In genomic region chr1:5373281-5373680, GRCh38 we compare ENCODE assay signal across 29 cellular contexts.
"Had no signal": no experiment of that assay in that cellular context is flagged by ENCODE, and none has a peak within 500 bp of the region (broad histone marks: within the 10 kb centered on the region; RNA-seq: fewer than 3 reads in every experiment).

No MANE protein-coding gene starts in this region.

- ATAC-seq: activated naive CD8-positive, alpha-beta T cell treated with anti-CD3 and anti-CD28 coated beads, Interleukin-2, amount 50 U/mL, for 24 hours; activated T-cell treated with anti-CD3 and anti-CD28 coated beads, Interleukin-2, amount 50 U/mL, for 4 hours; Panc1 had no signal

- DNase-seq: activated CD4-positive, alpha-beta memory T cell treated with anti-CD3 and anti-CD28 coated beads for 36 hours; activated CD4-positive, alpha-beta T cell treated with anti-CD3 and anti-CD28 coated beads, Interleukin-2, amount 50 U/mL, for 1 hour; activated CD8-positive, alpha-beta memory T cell treated with anti-CD3 and anti-CD28 coated beads, Interleukin-2, amount 50 U/mL, for 4 hours; activated gamma-delta T cell treated with Interleukin-2 at 50 U/mL for 16 hours; activated naive CD4-positive, alpha-beta T cell treated with anti-CD3 and anti-CD28 coated beads for 36 hours; activated naive CD8-positive, alpha-beta T cell treated with anti-CD3 and anti-CD28 coated beads, Interleukin-2, amount 50 U/mL, for 24 hours; activated T-cell treated with anti-CD3 and anti-CD28 coated beads for 4 hours; activated T-cell treated with anti-CD3 and anti-CD28 coated beads, Interleukin-2, amount 50 U/mL, for 4 hours; anterior cingulate cortex; caudate nucleus; cerebellar nuclear complex; Karpas-422; KBM-7; MM.1S; NCI-H1092; NCI-H146; NCI-H187; NCI-H2029 treated with DMSO at 0.1 percent for 48 hours; NCI-H2171 treated with DMSO at 0.1 percent for 48 hours; NCI-H2227 treated with DMSO at 0.1 percent for 48 hours; NCI-H446; NCI-H510A treated with DMSO at 0.1 percent for 48 hours; NCI-H526 treated with DMSO at 0.1 percent for 48 hours; SIG-M5; SW 1271; T-helper 1 cell; T-helper 2 cell; T-helper 9 cell had no signal
